In genomic region chr11:65502274-65502851, GRCh38 we compare ENCODE assay signal across 8 cellular contexts. TPM values are rescaled to one million over a fixed set of nuclear protein-coding genes. Genes with fewer than 3 reads are reported as not detected.
DNase-seq lines count a peak whose midpoint lies in the region; ATAC-seq and TF ChIP-seq lines count a peak whose summit lies in the region.

No MANE protein-coding gene starts in this region.

- H3K4me2 ChIP-seq in OCI-LY1 (ENCODE audit: low read length) (peak overlapping the region; percentile 95), trophoblast cell (ENCODE audit: low read length) (peak overlapping the region; percentile 52)

- no peak overlapping the region for H4K91ac ChIP-seq in trophoblast cell (ENCODE audit: low read depth, low read length)

- ATAC-seq in HG03442 (IDR thresholded peaks at IDR 0.05; ENCODE audit: unreplicated experiment) (no peak), GM19324 (IDR thresholded peaks at IDR 0.05; ENCODE audit: low FRiP score, unreplicated experiment) (no peak)

- H3K9ac ChIP-seq in OCI-LY1 (ENCODE audit: low read length) (peak overlapping the region; percentile 99), trophoblast cell (ENCODE audit: low read length) (no peak overlapping the region)

- H3K4me1 ChIP-seq in OCI-LY1 (ENCODE audit: insufficient read depth, low read length, severe bottlenecking) (peaks cover 59% of the 10 kb centered on the region), esophagus muscularis mucosa (peaks cover 22 to 34% (median 32%) of the 10 kb centered on the region in 4 donors), trophoblast cell (ENCODE audit: control insufficient read depth in 1 of 2, insufficient read depth in 2 of 2, low read length in 2 of 2) (peaks cover 3 to 9% of the 10 kb centered on the region in 2 experiments)

- no peak overlapping the region for H3K18ac ChIP-seq in trophoblast cell (ENCODE audit: low read length)

- peaks cover 81% of the 10 kb centered on the region for H3F3A ChIP-seq in OCI-LY1 (ENCODE audit: insufficient read depth, low read length)

- H4K20me1 ChIP-seq in OCI-LY1 (ENCODE audit: insufficient read depth, low read length) = no peaks in the 10 kb centered on the region

- no peak for TF ChIP-seq CTCF in OCI-LY1 (IDR thresholded peaks at IDR 0.05; ENCODE audit: low read length)
- no peak for TF ChIP-seq CTCF in esophagus muscularis mucosa (IDR thresholded peaks at IDR 0.05)

- no peak overlapping the region for H4K8ac ChIP-seq in trophoblast cell (ENCODE audit: low read depth, low read length)

- H3K27ac ChIP-seq in OCI-LY1 (ENCODE audit: low read depth, low read length, poor library complexity, severe bottlenecking) = peak overlapping the region; percentile 5
- H3K27ac ChIP-seq in esophagus muscularis mucosa (replicated peaks in 1 of 4) = peak overlapping the region; percentile 95 to 99 (median 98)
- no peak overlapping the region for H3K27ac ChIP-seq in trophoblast cell (ENCODE audit: low read depth, low read length)

- H3K9me2 ChIP-seq in OCI-LY1 (ENCODE audit: low read depth, low read length) = no peaks in the 10 kb centered on the region

- intact Hi-C loops in esophagus muscularis mucosa (cut with DNase I) = no loop called here

- H3K23ac ChIP-seq in trophoblast cell (ENCODE audit: low read length) = no peak overlapping the region

- peaks cover 16% of the 10 kb centered on the region for H3K79me1 ChIP-seq in trophoblast cell (ENCODE audit: low read length)

- H3K14ac ChIP-seq in trophoblast cell (ENCODE audit: low read length) = no peak overlapping the region

- no peak for TF ChIP-seq EP300 in esophagus muscularis mucosa (IDR thresholded peaks at IDR 0.05)

- H3K4ac ChIP-seq in trophoblast cell (ENCODE audit: low read depth, low read length) = no peak overlapping the region

- H3K36me3 ChIP-seq in OCI-LY1 (ENCODE audit: insufficient read depth, low read length) (peaks cover 76% of the 10 kb centered on the region), esophagus muscularis mucosa (peaks cover 36 to 70% (median 58%) of the 10 kb centered on the region in 4 donors), trophoblast cell (ENCODE audit: control insufficient read depth in 1 of 2, insufficient read depth in 2 of 2, low read length in 2 of 2) (peaks cover 13 to 39% of the 10 kb centered on the region in 2 experiments)

- no peaks in the 10 kb centered on the region for H3K27me3 ChIP-seq in OCI-LY1 (ENCODE audit: insufficient read depth, low read length)
- no peaks in the 10 kb centered on the region for H3K27me3 ChIP-seq in esophagus muscularis mucosa
- no peaks in the 10 kb centered on the region for H3K27me3 ChIP-seq in trophoblast cell (ENCODE audit: insufficient read depth, low read length)

- DNase-seq in EH (ENCODE audit: low read depth) = peak; percentile 65
- no peak for DNase-seq in esophagus muscularis mucosa (ENCODE audit: extremely low spot score)
- DNase-seq in trophoblast cell = peak in 1 of 2 donors; percentile 55
- no peak for DNase-seq in stimulated activated CD4-positive, alpha-beta T cell treated with anti-CD3 and anti-CD28 coated beads, Interleukin-15, amount 100 ng/mL, for 24 hours
- no peak for DNase-seq in GM03348 (ENCODE audit: low spot score)

- no peak overlapping the region for H4K12ac ChIP-seq in trophoblast cell (ENCODE audit: low read depth, low read length)

- H3K9me3 ChIP-seq in OCI-LY1 (ENCODE audit: low read length) (no peaks in the 10 kb centered on the region), esophagus muscularis mucosa (no peaks in the 10 kb centered on the region), trophoblast cell (ENCODE audit: insufficient read depth, low read depth, low read length) (no peaks in the 10 kb centered on the region)

- peak overlapping the region; percentile 77 for H3K4me3 ChIP-seq in OCI-LY1 (ENCODE audit: low read depth, low read length, poor library complexity, severe bottlenecking)
- peak overlapping the region; percentile 72 to 82 (median 76) for H3K4me3 ChIP-seq in esophagus muscularis mucosa
- no peak overlapping the region for H3K4me3 ChIP-seq in trophoblast cell (ENCODE audit: low read depth, low read length)

- TF ChIP-seq POLR2A in esophagus muscularis mucosa (IDR thresholded peaks at IDR 0.05; ENCODE audit: low read depth) = no peak

- H2AFZ ChIP-seq in OCI-LY1 (ENCODE audit: low read length) (no peak overlapping the region), trophoblast cell (ENCODE audit: insufficient read depth, low read length, poor library complexity) (no peak overlapping the region)

- no peak overlapping the region for H2BK5ac ChIP-seq in trophoblast cell (ENCODE audit: low read depth, low read length, poor library complexity)

- no peak overlapping the region for H2BK12ac ChIP-seq in trophoblast cell (ENCODE audit: low read length)

- H2BK120ac ChIP-seq in trophoblast cell (ENCODE audit: insufficient read depth, low read length, poor library complexity) = no peak overlapping the region

- H3K79me2 ChIP-seq in OCI-LY1 (ENCODE audit: insufficient read depth, low read length) = peaks cover 62% of the 10 kb centered on the region
- peaks cover 28% of the 10 kb centered on the region for H3K79me2 ChIP-seq in trophoblast cell (ENCODE audit: control insufficient read depth, insufficient read depth, low read length, poor library complexity)

- H2AK5ac ChIP-seq in trophoblast cell (ENCODE audit: low read length) = no peak overlapping the region

RNA-seq across cellular contexts. Expression of gene MALAT1, which starts 3.5 kb away (rescaled TPM):
- over 10,000 TPM in 1 of 4 donors, 1,000 to 10,000 TPM in 3; 2,724 to 15,405 (median 5,373) TPM for total RNA-seq in esophagus muscularis mucosa
- 597 and 615 TPM in 2 replicates for polyA plus RNA-seq in trophoblast cell (2013)

RNA-seq across cellular contexts. Expression of gene SCYL1, which starts 22.5 kb away (rescaled TPM):
- 100 to 1,000 TPM in 2 of 4 donors, 10 to 100 TPM in 2; 74.3 to 115 (median 104) TPM for total RNA-seq in esophagus muscularis mucosa
- 117 and 118 TPM in 2 replicates for polyA plus RNA-seq in trophoblast cell (2013)

RNA-seq across cellular contexts. Expression of gene LTBP3, which starts 55.8 kb away (rescaled TPM):
- total RNA-seq in esophagus muscularis mucosa = 100 to 1,000 TPM; 107 to 208 (median 137) TPM
- polyA plus RNA-seq in trophoblast cell (2013) = 36.2 and 40.2 TPM in 2 replicates
